Comparison of ENCODE assay signal across 11 cellular contexts in genomic region chr14:50813544-50813863, GRCh38. TPM values are rescaled to one million over a fixed set of nuclear protein-coding genes. Genes with fewer than 3 reads are reported as not detected.
DNase-seq lines count a peak whose midpoint lies in the region; ATAC-seq, FAIRE-seq and TF ChIP-seq lines count a peak whose summit lies in the region.
"Had no signal": no experiment of that assay in that cellular context is flagged by ENCODE, and none has a peak within 500 bp of the region (broad histone marks: within the 10 kb centered on the region; RNA-seq: fewer than 3 reads in every experiment).

No MANE protein-coding gene starts in this region.

- peak overlapping the region; percentile 1 for H3K4me3 ChIP-seq in SU-DHL-6 (ENCODE audit: insufficient read depth, low read length, poor library complexity, severe bottlenecking)

- H3F3A ChIP-seq in SU-DHL-6 (ENCODE audit: insufficient read depth), result peaks cover 25% of the 10 kb centered on the region

- H3K9me2 ChIP-seq in SU-DHL-6 (replicated peaks; ENCODE audit: insufficient read depth, low read length), result no peaks in the 10 kb centered on the region

- TF ChIP-seq CTCF in SU-DHL-6 (IDR thresholded peaks at IDR 0.05; ENCODE audit: insufficient read depth, low read length, poor library complexity, severe bottlenecking), result no peak
- TF ChIP-seq CTCF in natural killer cell (IDR thresholded peaks at IDR 0.05), result no peak

- no peak for FAIRE-seq in HTR-8/SVneo (lab: Jason Lieb, UNC)
- FAIRE-seq: TTC549 had no signal

- DNase-seq in natural killer cell, result no peak
- no peak for DNase-seq in C1 segment of cervical spinal cord (lab: John Stamatoyannopoulos, UW)
- DNase-seq in HK-2 (ENCODE audit: unreplicated experiment), result no peak
- no peak for DNase-seq in HTR-8/SVneo (ENCODE audit: insufficient read length, low spot score)
- no peak for DNase-seq in T-helper 9 cell

- ATAC-seq in GM18868 (IDR thresholded peaks at IDR 0.05; ENCODE audit: unreplicated experiment) (peak; percentile 68), HG02870 (IDR thresholded peaks at IDR 0.05; ENCODE audit: unreplicated experiment) (peak; percentile 63), natural killer cell (peak; percentile 58 to 78 (median 72))

- H3K9me3 Mint-ChIP-seq in natural killer cell, result no peaks in the 10 kb centered on the region

- peaks cover 95% of the 10 kb centered on the region for H3K79me2 ChIP-seq in SU-DHL-6 (ENCODE audit: insufficient read depth, low read length)

- H3K27me3 ChIP-seq in SU-DHL-6 (ENCODE audit: low read length), result no peaks in the 10 kb centered on the region

- no peaks in the 10 kb centered on the region for H3K9me3 ChIP-seq in SU-DHL-6 (ENCODE audit: insufficient read depth, low read length)

- intact Hi-C loops in natural killer cell (cut with micrococcal nuclease), result no loop called here

- peak overlapping the region; percentile 29; the same call in 1 of the 2 replicates for H3K9ac ChIP-seq in SU-DHL-6 (ENCODE audit: low read length)

- no peaks in the 10 kb centered on the region for H3K27me3 Mint-ChIP-seq in natural killer cell (ENCODE audit: low read depth in 2 of 2)

- H3K4me1 Mint-ChIP-seq in natural killer cell, result peaks cover 25 to 41% of the 10 kb centered on the region in 2 donors

- peaks cover 9% of the 10 kb centered on the region for H3K36me3 ChIP-seq in SU-DHL-6 (ENCODE audit: low read length)

- peak overlapping the region; percentile 83 to 93 for H3K27ac Mint-ChIP-seq in natural killer cell

- peak overlapping the region; percentile 86 for H3K27ac ChIP-seq in SU-DHL-6 (ENCODE audit: low read depth, low read length)

- peak overlapping the region; percentile 76 for H3K4me2 ChIP-seq in SU-DHL-6 (ENCODE audit: low read depth, low read length, poor library complexity, severe bottlenecking)

- no peak overlapping the region for H2AFZ ChIP-seq in SU-DHL-6 (ENCODE audit: low read depth, low read length, severe bottlenecking)

- H3K36me3 Mint-ChIP-seq in natural killer cell, result no peaks in the 10 kb centered on the region

- no peaks in the 10 kb centered on the region for H4K20me1 ChIP-seq in SU-DHL-6 (ENCODE audit: low read depth, low read length)

- peak overlapping the region; percentile 88 for H3K4me3 Mint-ChIP-seq in natural killer cell

RNA-seq across cellular contexts. Expression of gene NIN, which starts 17.5 kb away (rescaled TPM):
- total RNA-seq in natural killer cell, result 100 to 1,000 TPM in 2 of 3 donors, 10 to 100 TPM in 1; 90.8 to 127 (median 118) TPM

RNA-seq across cellular contexts. Expression of gene ABHD12B, which starts 58.3 kb away (rescaled TPM):
- not detected for total RNA-seq in natural killer cell
- total RNA-seq: dermis microvascular lymphatic vessel endothelial cell, M059J had no signal
